Comparison of ENCODE assay signal across 8 cellular contexts in the genomic region with DNA sequence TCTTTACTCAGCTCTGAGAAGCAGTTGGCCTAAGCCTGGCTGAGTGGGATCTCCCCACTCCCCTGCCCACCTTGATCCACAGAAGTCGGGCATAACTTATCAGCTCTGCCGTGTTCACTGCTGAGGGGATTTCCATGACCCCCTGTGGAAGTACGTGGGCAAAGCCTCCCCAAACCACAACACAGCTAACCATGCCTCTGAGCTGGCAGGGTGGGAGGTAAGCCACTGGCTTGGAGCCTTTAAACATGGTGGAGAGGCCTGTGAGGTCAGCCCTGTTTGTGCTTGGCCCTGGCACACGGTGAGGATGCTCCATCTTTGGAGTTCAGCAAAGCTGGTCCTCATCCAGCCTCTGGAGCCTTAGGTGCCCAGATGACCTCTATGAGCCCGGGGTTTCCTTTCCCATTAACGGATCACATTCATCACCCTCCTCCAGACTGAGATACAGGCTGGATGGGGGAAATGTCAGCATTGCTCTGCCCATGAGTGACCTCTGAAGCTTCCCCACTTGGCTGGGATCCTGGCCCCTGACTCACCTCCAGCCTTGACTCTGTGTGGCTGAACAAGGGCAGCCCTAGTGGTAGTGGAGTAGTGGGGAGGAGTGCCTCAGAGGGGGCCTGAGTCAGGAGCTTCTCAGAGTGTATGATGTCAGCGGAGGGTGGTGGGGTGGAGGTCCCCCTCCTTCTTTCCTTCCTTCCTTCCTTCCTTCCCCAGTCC. TPM values are rescaled to one million over a fixed set of nuclear protein-coding genes. Genes with fewer than 3 reads are reported as not detected.
A peak's percentile ranks its signal among the peaks of the same experiment; 100 is the strongest.
DNase-seq lines count a peak whose midpoint lies in the region; TF ChIP-seq lines count a peak whose summit lies in the region.

No MANE protein-coding gene starts in this region.

- TF ChIP-seq CTCF in AG09309 (IDR thresholded peaks at IDR 0.05; ENCODE audit: control insufficient read depth, insufficient read depth, low read depth, low read length, missing control alignments) = peak; percentile 23
- no peak for TF ChIP-seq CTCF in coronary artery (IDR thresholded peaks at IDR 0.05)
- no peak for TF ChIP-seq CTCF in neural crest cell (conservative IDR thresholded peaks at IDR 0.05)
- no peak for TF ChIP-seq CTCF in neural progenitor cell (IDR thresholded peaks at IDR 0.05)

- H3F3A ChIP-seq in neural progenitor cell (ENCODE audit: low read depth) = no peaks in the 10 kb centered on the region

- H3K4me3 ChIP-seq in AG09309 (ENCODE audit: control insufficient read depth, low read depth, low read length) = no peak overlapping the region
- no peak overlapping the region for H3K4me3 ChIP-seq in coronary artery
- H3K4me3 ChIP-seq in neural progenitor cell = no peak overlapping the region

- no peaks in the 10 kb centered on the region for H3K27me3 ChIP-seq in neural progenitor cell

- H3K27ac Mint-ChIP-seq in neural crest cell (ENCODE audit: unreplicated experiment) (peak overlapping the region; percentile 75), neural progenitor cell (no peak overlapping the region)

- no peaks in the 10 kb centered on the region for H3K9me3 ChIP-seq in neural progenitor cell (ENCODE audit: low read depth)

- peaks cover under 1% of the 10 kb centered on the region for H3K4me1 ChIP-seq in neural progenitor cell

- peak overlapping the region; percentile 44 to 94 for H3K27ac ChIP-seq in coronary artery
- H3K27ac ChIP-seq in neural progenitor cell = no peak overlapping the region

- H3K9ac ChIP-seq in neural progenitor cell = no peak overlapping the region

- H3K27me3 Mint-ChIP-seq in neural crest cell (ENCODE audit: low read depth) = no peaks in the 10 kb centered on the region
- peaks cover 4% of the 10 kb centered on the region for H3K27me3 Mint-ChIP-seq in neural progenitor cell (ENCODE audit: insufficient read depth, low read depth)

- H4K20me1 ChIP-seq in neural progenitor cell (ENCODE audit: low read depth) = no peaks in the 10 kb centered on the region

- H3K79me2 ChIP-seq in neural progenitor cell (ENCODE audit: low read depth) = no peaks in the 10 kb centered on the region

- H3K36me3 ChIP-seq in neural progenitor cell = no peaks in the 10 kb centered on the region

- H3K9me3 Mint-ChIP-seq in neural crest cell (no peaks in the 10 kb centered on the region), neural progenitor cell (no peaks in the 10 kb centered on the region)

- no peak overlapping the region for H3K4me3 Mint-ChIP-seq in neural crest cell
- H3K4me3 Mint-ChIP-seq in neural progenitor cell = no peak overlapping the region

- peaks cover 12% of the 10 kb centered on the region for H3K36me3 Mint-ChIP-seq in neural crest cell (ENCODE audit: low read depth)
- H3K36me3 Mint-ChIP-seq in neural progenitor cell = peaks cover 12% of the 10 kb centered on the region

- no peak overlapping the region for H3K4me2 ChIP-seq in neural progenitor cell

- DNase-seq in AG09309 (ENCODE audit: low read depth) = peak; percentile 59
- DNase-seq in HT1080 (ENCODE audit: low read depth) = peak; percentile 92
- DNase-seq in coronary artery (ENCODE audit: low spot score) = peak; percentile 83
- no peak for DNase-seq in neural crest cell (ENCODE audit: low read depth, low spot score)
- no peak for DNase-seq in neural progenitor cell (ENCODE audit: low spot score)
- no peak for DNase-seq in iPS-NIHi11 (ENCODE audit: low spot score)
- DNase-seq in putamen (ENCODE audit: low spot score) = no peak
- DNase-seq in hippocampal formation (lab: John Stamatoyannopoulos, UW) = no peak

- H3K4me1 Mint-ChIP-seq in neural crest cell = peaks cover 74% of the 10 kb centered on the region
- peaks cover 44% of the 10 kb centered on the region for H3K4me1 Mint-ChIP-seq in neural progenitor cell

- H2AFZ ChIP-seq in neural progenitor cell (replicated peaks) = no peak overlapping the region

RNA-seq across cellular contexts. Expression of a gene that starts 6.2 kb away (rescaled TPM):
- total RNA-seq in HT1080 (2014; rRNA removed; shearing (Covaris generic)) = not detected in 2 replicates
- polyA plus RNA-seq in HT1080 (2015; cell fraction: cytosol; rRNA removed) = 0.06 and 0.08 TPM in 2 replicates
- 2.0 TPM in 1 of 2 replicates, not detected in the other for polyA plus RNA-seq in HT1080 (2015; cell fraction: nucleus; rRNA removed)
- total RNA-seq in neural crest cell = 37.4 and 38.0 TPM in 2 replicates
- total RNA-seq in neural progenitor cell (ENCODE audit: low replicate concordance) = 8.3 and 10.3 TPM in 2 replicates

RNA-seq across cellular contexts. Expression of a gene that starts 30.5 kb away (rescaled TPM):
- 2.1 and 3.4 TPM in 2 replicates for total RNA-seq in HT1080 (2014; rRNA removed; shearing (Covaris generic))
- 1.4 and 1.7 TPM in 2 replicates for polyA plus RNA-seq in HT1080 (2015; cell fraction: cytosol; rRNA removed)
- polyA plus RNA-seq in HT1080 (2015; cell fraction: nucleus; rRNA removed) = 4.3 and 6.3 TPM in 2 replicates
- total RNA-seq in neural crest cell (0.47 and 0.68 TPM in 2 replicates), neural progenitor cell (ENCODE audit: low replicate concordance) (0.06 and 0.09 TPM in 2 replicates)

RNA-seq across cellular contexts. Expression of a gene that starts 36.1 kb away (rescaled TPM):
- total RNA-seq in HT1080 (2014; rRNA removed; shearing (Covaris generic)) = 17.6 and 19.6 TPM in 2 replicates
- polyA plus RNA-seq in HT1080 (2015; cell fraction: cytosol; rRNA removed) = 30.1 and 31.2 TPM in 2 replicates
- 118 and 130 TPM in 2 replicates for polyA plus RNA-seq in HT1080 (2015; cell fraction: nucleus; rRNA removed)
- 10.8 and 11.3 TPM in 2 replicates for total RNA-seq in neural crest cell
- 12.4 and 15.9 TPM in 2 replicates for total RNA-seq in neural progenitor cell (ENCODE audit: low replicate concordance)

Comparison
In these comparisons a context has a peak if more than half of its experiments do, and no peak if none do; other contexts are left out.
1. DNase-seq: peak in AG09309 (single experiment), HT1080 (single experiment) and coronary artery (single experiment); none in neural crest cell (single experiment), neural progenitor cell (single experiment), iPS-NIHi11 (single experiment), putamen (single experiment) and hippocampal formation (0 of 2).